ENCODE assay signal across 1 cellular context in genomic region chr6:43575772-43576551, GRCh38.
TF ChIP-seq lines count a peak whose summit lies in the region.

POLH (plus strand) TSS chr6:43576185; CDS start chr6:43582320, 6,135 bp downstream.
XPO5 (minus strand) TSS chr6:43576038; CDS start chr6:43575864, 174 bp downstream.

TF ChIP-seq in HepG2, 621 proteins besides CTCF, POLR2A, EP300 and RAD21 (continued from another document):
- TF ChIP-seq XBP1 (CRISPR knock-in tag; IDR thresholded peaks at IDR 0.05) (peak; percentile 91), SMC3 (IDR thresholded peaks at IDR 0.05; ENCODE audit: low read length) (no peak), RARG (CRISPR knock-in tag; IDR thresholded peaks at IDR 0.05; ENCODE audit: low read depth) (no peak)
